Comparison of ENCODE assay signal across 15 cellular contexts in genomic region chr5:142421158-142421617, GRCh38.
DNase-seq lines count a peak whose midpoint lies in the region; ATAC-seq lines count a peak whose summit lies in the region.
"Had no signal": no experiment of that assay in that cellular context is flagged by ENCODE, and none has a peak within 500 bp of the region (broad histone marks: within the 10 kb centered on the region; RNA-seq: fewer than 3 reads in every experiment).

No MANE protein-coding gene starts in this region.

- H2BK5ac ChIP-seq in neuronal stem cell (ENCODE audit: low read length) = no peak overlapping the region

- H2BK15ac ChIP-seq in neuronal stem cell (ENCODE audit: low read length) = no peak overlapping the region

- no peaks in the 10 kb centered on the region for H3K9me3 ChIP-seq in duodenal mucosa (ENCODE audit: control insufficient read depth in 1 of 2, low read length in 2 of 2)
- peaks cover 0 to 4% of the 10 kb centered on the region in 2 donors for H3K9me3 ChIP-seq in neuronal stem cell (replicated peaks in 1 of 2; ENCODE audit: control insufficient read depth in 2 of 2, insufficient read depth in 1 of 2, low read depth in 1 of 2, low read length in 2 of 2)
- H3K9me3 ChIP-seq: psoas muscle had no signal

- H3K9ac ChIP-seq in duodenal mucosa (ENCODE audit: low read depth in 1 of 2, low read length in 2 of 2) (no peak overlapping the region), neuronal stem cell (ENCODE audit: low read depth, low read length, poor library complexity) (no peak overlapping the region)

- peaks cover 14 to 17% of the 10 kb centered on the region in 2 donors for H3K4me1 ChIP-seq in duodenal mucosa (ENCODE audit: control insufficient read depth in 1 of 2, insufficient read depth in 2 of 2, low read length in 2 of 2)
- peaks cover 11 to 17% of the 10 kb centered on the region in 2 donors for H3K4me1 ChIP-seq in neuronal stem cell (ENCODE audit: control insufficient read depth in 2 of 2, insufficient read depth in 1 of 2, low read depth in 1 of 2, low read length in 2 of 2)
- H3K4me1 ChIP-seq: psoas muscle had no signal

- no peak overlapping the region for H3K27ac ChIP-seq in duodenal mucosa (ENCODE audit: low read depth, low read length)
- peak overlapping the region; percentile 57 for H3K27ac ChIP-seq in neuronal stem cell (replicated peaks; ENCODE audit: low read length)
- H3K27ac ChIP-seq: psoas muscle had no signal

- H3K27me3 ChIP-seq in duodenal mucosa (ENCODE audit: control insufficient read depth in 1 of 2, insufficient read depth in 2 of 2, low read length in 2 of 2) (no peaks in the 10 kb centered on the region), neuronal stem cell (ENCODE audit: control insufficient read depth in 3 of 3, insufficient read depth in 3 of 3, low read depth in 1 of 3, low read length in 3 of 3) (no peaks in the 10 kb centered on the region)

- H2AFZ ChIP-seq in neuronal stem cell (ENCODE audit: low read length) = peak overlapping the region; percentile 69

- H3K36me3 Mint-ChIP-seq in activated CD4-positive, alpha-beta T cell treated with anti-CD3 and anti-CD28 coated beads, Interleukin-2, amount 10 ng/mL, durations not matched to agents 24 days and 14 days (ENCODE audit: low read depth) = no peaks in the 10 kb centered on the region
- H3K36me3 Mint-ChIP-seq: activated CD4-positive, alpha-beta memory T cell treated with anti-CD3 and anti-CD28 coated beads for 36 hours had no signal

- H3K4ac ChIP-seq in neuronal stem cell (ENCODE audit: low read length) = no peak overlapping the region

- H3K9me3 Mint-ChIP-seq in activated CD4-positive, alpha-beta T cell treated with anti-CD3 and anti-CD28 coated beads, Interleukin-2, amount 10 ng/mL, durations not matched to agents 24 days and 14 days = no peaks in the 10 kb centered on the region
- H3K9me3 Mint-ChIP-seq: activated CD4-positive, alpha-beta memory T cell treated with anti-CD3 and anti-CD28 coated beads for 36 hours had no signal

- H2BK12ac ChIP-seq in neuronal stem cell (ENCODE audit: low read length) = no peak overlapping the region

- no peak overlapping the region for H3K4me2 ChIP-seq in neuronal stem cell (ENCODE audit: insufficient read depth, low read length, poor library complexity, severe bottlenecking)

- peak overlapping the region; percentile 20 for H3K4me3 Mint-ChIP-seq in activated CD4-positive, alpha-beta T cell treated with anti-CD3 and anti-CD28 coated beads, Interleukin-2, amount 10 ng/mL, durations not matched to agents 24 days and 14 days
- H3K4me3 Mint-ChIP-seq: activated CD4-positive, alpha-beta memory T cell treated with anti-CD3 and anti-CD28 coated beads for 36 hours had no signal

- no peak overlapping the region for H3K14ac ChIP-seq in neuronal stem cell (ENCODE audit: low read length)

- peak overlapping the region; percentile 9 to 51 for H3K4me3 ChIP-seq in duodenal mucosa (ENCODE audit: low read depth in 1 of 2, low read length in 2 of 2)
- H3K4me3 ChIP-seq in neuronal stem cell (ENCODE audit: low read length in 2 of 2) = no peak overlapping the region
- H3K4me3 ChIP-seq: psoas muscle had no signal

- intact Hi-C loops in activated CD4-positive, alpha-beta T cell treated with anti-CD3 and anti-CD28 coated beads, Interleukin-2, amount 10 ng/mL, durations not matched to agents 24 days and 14 days (cut with micrococcal nuclease) = no loop called here

- H2BK120ac ChIP-seq in neuronal stem cell (ENCODE audit: low read depth, low read length) = no peak overlapping the region

- no peak overlapping the region for H3K23ac ChIP-seq in neuronal stem cell (ENCODE audit: low read depth, low read length, poor library complexity)

- H3K27me3 Mint-ChIP-seq in activated CD4-positive, alpha-beta T cell treated with anti-CD3 and anti-CD28 coated beads, Interleukin-2, amount 10 ng/mL, durations not matched to agents 24 days and 14 days = peaks cover 3% of the 10 kb centered on the region
- H3K27me3 Mint-ChIP-seq: activated CD4-positive, alpha-beta memory T cell treated with anti-CD3 and anti-CD28 coated beads for 36 hours had no signal

- no peak overlapping the region for H4K91ac ChIP-seq in neuronal stem cell (ENCODE audit: low read depth, low read length, poor library complexity)

- H3K27ac Mint-ChIP-seq in activated CD4-positive, alpha-beta T cell treated with anti-CD3 and anti-CD28 coated beads, Interleukin-2, amount 10 ng/mL, durations not matched to agents 24 days and 14 days = peak overlapping the region; percentile 2
- H3K27ac Mint-ChIP-seq: activated CD4-positive, alpha-beta memory T cell treated with anti-CD3 and anti-CD28 coated beads for 36 hours had no signal

- H3K79me1 ChIP-seq in neuronal stem cell (ENCODE audit: low read depth, low read length) = no peaks in the 10 kb centered on the region

- H3K18ac ChIP-seq in neuronal stem cell (ENCODE audit: low read length) = no peak overlapping the region

- no peak for ATAC-seq in GM21447 (IDR thresholded peaks at IDR 0.05; ENCODE audit: unreplicated experiment)
- ATAC-seq: Panc1, psoas muscle had no signal

- peaks cover 34% of the 10 kb centered on the region for H3K4me1 Mint-ChIP-seq in activated CD4-positive, alpha-beta T cell treated with anti-CD3 and anti-CD28 coated beads, Interleukin-2, amount 10 ng/mL, durations not matched to agents 24 days and 14 days

- H3K36me3 ChIP-seq in duodenal mucosa (ENCODE audit: control insufficient read depth in 1 of 2, insufficient read depth in 2 of 2, low read length in 2 of 2) (no peaks in the 10 kb centered on the region), neuronal stem cell (replicated peaks in 1 of 2; ENCODE audit: control insufficient read depth in 2 of 2, insufficient read depth in 2 of 2, low read length in 2 of 2) (no peaks in the 10 kb centered on the region)

- DNase-seq in activated CD4-positive, alpha-beta T cell treated with anti-CD3 and anti-CD28 coated beads, Interleukin-2, amount 10 ng/mL, durations not matched to agents 24 days and 14 days = no peak
- no peak for DNase-seq in activated CD4-positive, alpha-beta T cell treated with anti-CD3 and anti-CD28 coated beads for 1 hour
- DNase-seq in NCI-H2227 (lab: John Stamatoyannopoulos, UW; ENCODE audit: unreplicated experiment) (peak; percentile 53), neuronal stem cell (ENCODE audit: low spot score) (no peak), T1000 (lab: John Stamatoyannopoulos, UW) (no peak), nucleus accumbens (lab: John Stamatoyannopoulos, UW) (no peak)
- DNase-seq: activated CD4-positive, alpha-beta memory T cell treated with anti-CD3 and anti-CD28 coated beads for 36 hours; activated effector memory CD4-positive, alpha-beta T cell treated with Interleukin-2 at 50 U/mL for 16 hours; DMS153; foreskin melanocyte; NCI-H446; psoas muscle had no signal

- H2AK5ac ChIP-seq in neuronal stem cell (ENCODE audit: low read depth, low read length) = no peak overlapping the region

- no peak overlapping the region for H4K8ac ChIP-seq in neuronal stem cell (ENCODE audit: low read depth, low read length)

- no CpG with 5 or more reads among the region's 5 CpGs for WGBS in neuronal stem cell (ENCODE audit: extremely low coverage in 2 of 2, insufficient read length in 2 of 2, insufficient replicate concordance in 1 of 2), 2 donors

Comparison
In these comparisons a context has a peak if more than half of its experiments do, and no peak if none do; other contexts are left out.
1. H3K4me3 ChIP-seq: peak in duodenal mucosa (2 of 2); none in neuronal stem cell (0 of 2).